Comparison of ENCODE assay signal across 16 cellular contexts in the genomic region with DNA sequence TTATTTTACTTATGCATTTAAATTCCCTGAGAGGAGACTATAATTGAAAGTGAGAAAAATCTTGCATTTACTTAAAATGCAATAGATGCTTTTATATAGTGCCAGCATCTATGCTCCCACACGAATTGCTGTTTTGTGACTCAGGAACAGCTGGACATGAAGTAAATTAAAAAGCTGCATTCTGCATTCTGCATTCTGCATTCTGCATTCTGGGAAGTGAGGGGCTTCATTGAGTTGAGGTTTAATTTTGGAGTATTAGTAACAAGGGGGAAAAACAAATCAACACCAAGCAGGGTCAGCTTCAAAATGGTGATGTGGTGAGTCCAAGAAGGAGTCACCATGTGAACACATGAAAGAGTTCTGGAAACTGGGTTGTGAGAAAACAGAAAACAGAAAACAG.
"Had no signal": no experiment of that assay in that cellular context is flagged by ENCODE, and none has a peak within 500 bp of the region (broad histone marks: within the 10 kb centered on the region; RNA-seq: fewer than 3 reads in every experiment).

No MANE protein-coding gene starts in this region.

- DNase-seq: dermis blood vessel endothelial cell; dorsolateral prefrontal cortex; effector CD4-positive, alpha-beta T cell; effector memory CD4-positive, alpha-beta T cell; foreskin keratinocyte; heart left ventricle; hippocampal formation; left cardiac atrium; left lung; left ventricle myocardium superior; lower lobe of right lung; mesendoderm; midbrain had no signal

- H3K27me3 ChIP-seq: esophagus muscularis mucosa, heart left ventricle, left lung had no signal

- H3K27ac ChIP-seq: coronary artery, esophagus muscularis mucosa, foreskin keratinocyte, gastroesophageal sphincter, heart left ventricle, left lung, lower lobe of right lung had no signal

- H3K36me3 ChIP-seq: esophagus muscularis mucosa, gastroesophageal sphincter, heart left ventricle, left lung, lower lobe of right lung had no signal

- H3K4me1 ChIP-seq: esophagus muscularis mucosa, foreskin keratinocyte, gastroesophageal sphincter, heart left ventricle, left lung, lower lobe of right lung had no signal

- H3K4me3 ChIP-seq: coronary artery, dorsolateral prefrontal cortex, esophagus muscularis mucosa, gastroesophageal sphincter, heart left ventricle, left lung, lower lobe of right lung had no signal

- H3K9me3 ChIP-seq: esophagus muscularis mucosa, gastroesophageal sphincter, heart left ventricle, left lung, lower lobe of right lung had no signal
